Comparison of ENCODE assay signal across 1 cellular context in the genomic region with DNA sequence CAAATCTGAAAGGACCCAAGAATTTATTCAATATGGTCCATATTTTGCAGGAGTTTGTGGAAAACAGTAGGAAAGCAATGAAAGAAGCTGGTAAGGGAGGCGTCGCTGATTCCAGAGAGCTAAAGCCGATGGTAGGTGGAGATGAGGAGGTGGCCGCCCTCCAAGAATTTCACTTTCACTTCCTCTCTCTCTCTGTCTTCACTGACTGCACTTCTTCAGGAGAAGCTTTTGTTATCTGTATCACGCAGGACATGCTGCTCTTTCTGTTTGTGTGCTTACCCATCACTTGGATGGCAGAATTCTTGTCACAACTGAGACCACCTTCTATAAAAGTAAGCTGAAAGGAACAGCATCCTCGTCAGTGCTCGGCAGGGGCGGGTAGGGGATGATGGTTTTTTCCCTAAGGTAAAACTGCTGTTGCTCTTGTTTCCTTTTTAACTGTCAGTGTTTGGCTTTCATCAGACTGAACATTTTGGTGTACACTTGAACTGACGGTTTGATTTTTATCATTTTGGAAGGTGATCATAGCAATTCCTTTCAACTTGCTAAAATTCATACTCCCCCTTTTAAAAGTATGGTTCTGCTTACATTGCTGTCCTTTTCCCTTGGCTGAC.
TF ChIP-seq lines count a peak whose summit lies in the region.

No MANE protein-coding gene starts in this region.

TF ChIP-seq in K562, 482 proteins besides CTCF, POLR2A, EP300 and RAD21 (continued from another document):
- TF ChIP-seq PRDM10 (IDR thresholded peaks at IDR 0.05; ENCODE audit: partially characterized antibody) = peak; percentile 90
